In genomic region chr16:31568577-31569359, GRCh38 we compare ENCODE assay signal across 11 cellular contexts. TPM values are rescaled to one million over a fixed set of nuclear protein-coding genes. Genes with fewer than 3 reads are reported as not detected.
DNase-seq lines count a peak whose midpoint lies in the region; ATAC-seq and TF ChIP-seq lines count a peak whose summit lies in the region.
"Had no signal": no experiment of that assay in that cellular context is flagged by ENCODE, and none has a peak within 500 bp of the region (broad histone marks: within the 10 kb centered on the region; RNA-seq: fewer than 3 reads in every experiment).

No MANE protein-coding gene starts in this region.

- no peak for TF ChIP-seq CTCF in smooth muscle cell (IDR thresholded peaks at IDR 0.05; ENCODE audit: borderline replicate concordance, insufficient read depth, poor library complexity, severe bottlenecking)
- no peak for TF ChIP-seq CTCF in tibial artery (IDR thresholded peaks at IDR 0.05)

- H3K27me3 Mint-ChIP-seq in activated naive CD8-positive, alpha-beta T cell treated with anti-CD3 and anti-CD28 coated beads, Interleukin-2, amount 50 U/mL, for 24 hours, result peaks cover 57% of the 10 kb centered on the region

- H3K4me1 Mint-ChIP-seq in activated naive CD8-positive, alpha-beta T cell treated with anti-CD3 and anti-CD28 coated beads, Interleukin-2, amount 50 U/mL, for 24 hours, result peaks cover 4% of the 10 kb centered on the region

- H3K27me3 ChIP-seq in H7 (ENCODE audit: control insufficient read depth, insufficient read depth, low read length), result peaks cover 36% of the 10 kb centered on the region
- peaks cover 77% of the 10 kb centered on the region for H3K27me3 ChIP-seq in iPS-20b (ENCODE audit: insufficient read depth, low read length)
- peaks cover 40% of the 10 kb centered on the region for H3K27me3 ChIP-seq in smooth muscle cell (ENCODE audit: low read depth)
- H3K27me3 ChIP-seq in tibial artery, result peaks cover 0 to 28% of the 10 kb centered on the region in 2 donors

- peaks cover 10% of the 10 kb centered on the region; the same call in 1 of the 2 replicates for H3K9me3 ChIP-seq in iPS-20b (ENCODE audit: insufficient read depth, low read depth, low read length)
- H3K9me3 ChIP-seq in smooth muscle cell (replicated peaks; ENCODE audit: low read depth), result no peaks in the 10 kb centered on the region
- H3K9me3 ChIP-seq in tibial artery, result peaks cover 0 to 2% (median 0%) of the 10 kb centered on the region in 3 donors

- H3K36me3 ChIP-seq in H7 (replicated peaks; ENCODE audit: control insufficient read depth, insufficient read depth, low read length) (no peaks in the 10 kb centered on the region), iPS-20b (ENCODE audit: insufficient read depth, low read depth, low read length) (no peaks in the 10 kb centered on the region), smooth muscle cell (ENCODE audit: low read depth) (no peaks in the 10 kb centered on the region), tibial artery (no peaks in the 10 kb centered on the region)

- H3K4me1 ChIP-seq in iPS-20b (ENCODE audit: insufficient read depth, low read length) (no peaks in the 10 kb centered on the region), smooth muscle cell (ENCODE audit: low read depth) (no peaks in the 10 kb centered on the region), tibial artery (peaks cover 0 to 12% (median 6%) of the 10 kb centered on the region in 4 donors)

- peak; percentile 57 for ATAC-seq in activated naive CD8-positive, alpha-beta T cell treated with anti-CD3 and anti-CD28 coated beads, Interleukin-2, amount 50 U/mL, for 24 hours
- ATAC-seq in HG03280 (IDR thresholded peaks at IDR 0.05; ENCODE audit: unreplicated experiment), result no peak
- ATAC-seq in HG03196 (IDR thresholded peaks at IDR 0.05; ENCODE audit: unreplicated experiment), result no peak

- DNase-seq in H7 (peak; percentile 85), smooth muscle cell (lab: John Stamatoyannopoulos, UW; ENCODE audit: unreplicated experiment) (no peak), tibial artery (no peak), SIG-M5 (lab: John Stamatoyannopoulos, UW) (no peak)
- peak; percentile 13 for DNase-seq in activated naive CD8-positive, alpha-beta T cell treated with anti-CD3 and anti-CD28 coated beads, Interleukin-2, amount 50 U/mL, for 24 hours
- DNase-seq: effector CD4-positive, alpha-beta T cell; NCI-H146; occipital lobe had no signal

- intact Hi-C loops in tibial artery (cut with DNase I; ENCODE audit: low total_unique reads), result no loop called here

- peaks cover 18% of the 10 kb centered on the region for H3K9me3 Mint-ChIP-seq in activated naive CD8-positive, alpha-beta T cell treated with anti-CD3 and anti-CD28 coated beads, Interleukin-2, amount 50 U/mL, for 24 hours

- H3F3A ChIP-seq in smooth muscle cell (ENCODE audit: low read depth), result no peaks in the 10 kb centered on the region

- H3K9ac ChIP-seq in iPS-20b (ENCODE audit: low read depth, low read length), result no peak overlapping the region
- no peak overlapping the region for H3K9ac ChIP-seq in smooth muscle cell (ENCODE audit: low read depth)

- peak overlapping the region; percentile 48 for H3K4me2 ChIP-seq in smooth muscle cell

- H3K27ac ChIP-seq in iPS-20b (ENCODE audit: low read length), result no peak overlapping the region
- no peak overlapping the region for H3K27ac ChIP-seq in smooth muscle cell (ENCODE audit: low read depth)
- no peak overlapping the region for H3K27ac ChIP-seq in tibial artery

- peaks cover 3% of the 10 kb centered on the region for H3K36me3 Mint-ChIP-seq in activated naive CD8-positive, alpha-beta T cell treated with anti-CD3 and anti-CD28 coated beads, Interleukin-2, amount 50 U/mL, for 24 hours (ENCODE audit: low read depth)

- H3K27ac Mint-ChIP-seq in activated naive CD8-positive, alpha-beta T cell treated with anti-CD3 and anti-CD28 coated beads, Interleukin-2, amount 50 U/mL, for 24 hours, result no peak overlapping the region

- no peaks in the 10 kb centered on the region for H4K20me1 ChIP-seq in smooth muscle cell (ENCODE audit: low read depth)

- H3K4me3 ChIP-seq in H7 (ENCODE audit: insufficient read depth, low read depth, low read length) (peak overlapping the region; percentile 37), iPS-20b (ENCODE audit: low read length) (peak overlapping the region; percentile 59), smooth muscle cell (peak overlapping the region; percentile 21), tibial artery (peak overlapping the region in 1 of 2 donors; percentile 42)

- no peaks in the 10 kb centered on the region for H3K79me2 ChIP-seq in smooth muscle cell (ENCODE audit: low read depth)

- no peak overlapping the region for H2AFZ ChIP-seq in smooth muscle cell (ENCODE audit: low read depth)

- WGBS in smooth muscle cell (ENCODE audit: low lambda C conversion rate), result 23% methylated on average over 44 of the region's 49 CpGs

- H3K4me3 Mint-ChIP-seq in activated naive CD8-positive, alpha-beta T cell treated with anti-CD3 and anti-CD28 coated beads, Interleukin-2, amount 50 U/mL, for 24 hours, result peak overlapping the region; percentile 70

RNA-seq across cellular contexts. Expression of gene AHSP, which starts 41.1 kb away (rescaled TPM):
- total RNA-seq in H7 (2014; rRNA removed; shearing (Covaris generic)), result 0.62 and 3.3 TPM in 2 replicates
- not detected in 2 replicates for total RNA-seq in smooth muscle cell
- polyA plus RNA-seq in smooth muscle cell, result not detected in 2 replicates

Comparison
In these comparisons a context has a peak if more than half of its experiments do, and no peak if none do; other contexts are left out.
1. DNase-seq: peak in H7 (single experiment) and activated naive CD8-positive, alpha-beta T cell treated with anti-CD3 and anti-CD28 coated beads, Interleukin-2, amount 50 U/mL, for 24 hours (single experiment); none in smooth muscle cell (single experiment), tibial artery (0 of 2) and SIG-M5 (single experiment).